In genomic region chr4:144699565-144699964, GRCh38 we compare ENCODE assay signal across 21 cellular contexts. TPM values are rescaled to one million over a fixed set of nuclear protein-coding genes. Genes with fewer than 3 reads are reported as not detected.
A peak's percentile ranks its signal among the peaks of the same experiment; 100 is the strongest.
DNase-seq lines count a peak whose midpoint lies in the region; ATAC-seq and TF ChIP-seq lines count a peak whose summit lies in the region.
"Had no signal": no experiment of that assay in that cellular context is flagged by ENCODE, and none has a peak within 500 bp of the region (broad histone marks: within the 10 kb centered on the region; RNA-seq: fewer than 3 reads in every experiment).

No MANE protein-coding gene starts in this region.

- no peaks in the 10 kb centered on the region for H3K27me3 ChIP-seq in RWPE2 (ENCODE audit: insufficient read depth, poor library complexity, severe bottlenecking)
- no peaks in the 10 kb centered on the region for H3K27me3 ChIP-seq in osteoblast (ENCODE audit: insufficient read depth, low read length)
- H3K27me3 ChIP-seq in WERI-Rb-1 (ENCODE audit: insufficient read depth, low read depth, severe bottlenecking): peaks cover 4% of the 10 kb centered on the region
- H3K27me3 ChIP-seq: body of pancreas, upper lobe of left lung had no signal

- H3K4me3 ChIP-seq in RWPE2 (ENCODE audit: severe bottlenecking) (no peak overlapping the region), epithelial cell of esophagus (ENCODE audit: low read length) (no peak overlapping the region), osteoblast (ENCODE audit: insufficient read depth, low read length) (no peak overlapping the region), WERI-Rb-1 (ENCODE audit: low read depth, low read length) (no peak overlapping the region)
- H3K4me3 ChIP-seq: body of pancreas, HAP-1, upper lobe of left lung had no signal

- TF ChIP-seq CTCF in RWPE2 (IDR thresholded peaks at IDR 0.05; ENCODE audit: poor library complexity, severe bottlenecking) (no peak), epithelial cell of esophagus (IDR thresholded peaks at IDR 0.05; ENCODE audit: insufficient read depth, low read depth, low read length, missing control alignments) (no peak), osteoblast (IDR thresholded peaks at IDR 0.05; ENCODE audit: extremely low read depth, low read depth, low read length) (no peak), WERI-Rb-1 (IDR thresholded peaks at IDR 0.05; ENCODE audit: low read depth, low read length) (no peak)

- H3K4me1 ChIP-seq in RWPE2 (ENCODE audit: insufficient read depth, poor library complexity, severe bottlenecking) (peaks cover 15% of the 10 kb centered on the region), osteoblast (ENCODE audit: insufficient read depth, low read length) (peaks cover 26% of the 10 kb centered on the region)

- no peak overlapping the region for H2AFZ ChIP-seq in osteoblast (ENCODE audit: low read length)

- ATAC-seq in RWPE2 (ENCODE audit: low read depth): peak; percentile 40
- ATAC-seq in GM19467 (IDR thresholded peaks at IDR 0.05; ENCODE audit: unreplicated experiment): no peak
- ATAC-seq: activated T-cell treated with anti-CD3 and anti-CD28 coated beads, Interleukin-2, amount 50 U/mL, for 72 hours; body of pancreas had no signal

- H3K36me3 ChIP-seq in RWPE2 (ENCODE audit: low read depth) (no peaks in the 10 kb centered on the region), osteoblast (ENCODE audit: insufficient read depth, low read length) (no peaks in the 10 kb centered on the region), WERI-Rb-1 (no peaks in the 10 kb centered on the region)
- H3K36me3 ChIP-seq: HAP-1, upper lobe of left lung had no signal

- DNase-seq in HS-27A (ENCODE audit: low read depth) (peak; percentile 56), RWPE2 (ENCODE audit: low spot score) (no peak), epithelial cell of esophagus (ENCODE audit: low read depth) (peak; percentile 26), osteoblast (ENCODE audit: insufficient read length, low spot score, missing footprints) (no peak), WERI-Rb-1 (no peak)
- DNase-seq in NK-92 treated with Interleukin-12 subunit alpha and Interleukin-12 subunit beta, amount 100 ng/mL, for 24 hours (lab: John Stamatoyannopoulos, UW): no peak
- DNase-seq: activated CD8-positive, alpha-beta memory T cell treated with anti-CD3 and anti-CD28 coated beads for 24 hours; activated naive CD4-positive, alpha-beta T cell treated with anti-CD3 and anti-CD28 coated beads, Interleukin-2, amount 10 ng/mL, durations not matched to agents 7 days and 5 days; activated T-cell treated with anti-CD3 and anti-CD28 coated beads, Interleukin-2, amount 50 U/mL, for 72 hours; body of pancreas; cortex of kidney; DMS79 treated with DMSO at 0.1 percent for 48 hours; NCI-H1105; NCI-H2081 treated with DMSO at 0.1 percent for 48 hours; NCI-H446 treated with DMSO at 0.1 percent for 48 hours; nephron progenitor cell; RPMI8226; upper lobe of left lung had no signal

- H3K27ac ChIP-seq in RWPE2 (ENCODE audit: poor library complexity, severe bottlenecking): peak overlapping the region; percentile 16
- H3K27ac ChIP-seq in osteoblast (ENCODE audit: low read depth, low read length): no peak overlapping the region
- no peak overlapping the region for H3K27ac ChIP-seq in WERI-Rb-1
- H3K27ac ChIP-seq: body of pancreas, upper lobe of left lung had no signal

- no peaks in the 10 kb centered on the region for H4K20me1 ChIP-seq in osteoblast (ENCODE audit: insufficient read depth, low read length)

- H3K79me2 ChIP-seq in osteoblast (ENCODE audit: insufficient read depth, low read length): no peaks in the 10 kb centered on the region

- H3K9me3 ChIP-seq in RWPE2 (ENCODE audit: severe bottlenecking): no peaks in the 10 kb centered on the region
- H3K9me3 ChIP-seq in osteoblast (ENCODE audit: low read depth, low read length): no peaks in the 10 kb centered on the region
- no peaks in the 10 kb centered on the region for H3K9me3 ChIP-seq in WERI-Rb-1 (ENCODE audit: severe bottlenecking)
- H3K9me3 ChIP-seq: body of pancreas, HAP-1, upper lobe of left lung had no signal

- peak overlapping the region; percentile 49 for H3K4me2 ChIP-seq in osteoblast (ENCODE audit: insufficient read depth, low read length)

RNA-seq across cellular contexts. Expression of gene HHIP, which starts 53.6 kb away (rescaled TPM):
- total RNA-seq in osteoblast: 0.59 and 0.72 TPM in 2 replicates
- total RNA-seq: mononuclear cell had no signal

Comparison
In these comparisons a context has a peak if more than half of its experiments do, and no peak if none do; other contexts are left out.
1. DNase-seq: peak in HS-27A (single experiment) and epithelial cell of esophagus (single experiment); none in RWPE2 (single experiment), osteoblast (single experiment), NK-92 treated with Interleukin-12 subunit alpha and Interleukin-12 subunit beta, amount 100 ng/mL, for 24 hours (single experiment) and WERI-Rb-1 (single experiment).